ENCODE assay signal across 10 cellular contexts in the genomic region with DNA sequence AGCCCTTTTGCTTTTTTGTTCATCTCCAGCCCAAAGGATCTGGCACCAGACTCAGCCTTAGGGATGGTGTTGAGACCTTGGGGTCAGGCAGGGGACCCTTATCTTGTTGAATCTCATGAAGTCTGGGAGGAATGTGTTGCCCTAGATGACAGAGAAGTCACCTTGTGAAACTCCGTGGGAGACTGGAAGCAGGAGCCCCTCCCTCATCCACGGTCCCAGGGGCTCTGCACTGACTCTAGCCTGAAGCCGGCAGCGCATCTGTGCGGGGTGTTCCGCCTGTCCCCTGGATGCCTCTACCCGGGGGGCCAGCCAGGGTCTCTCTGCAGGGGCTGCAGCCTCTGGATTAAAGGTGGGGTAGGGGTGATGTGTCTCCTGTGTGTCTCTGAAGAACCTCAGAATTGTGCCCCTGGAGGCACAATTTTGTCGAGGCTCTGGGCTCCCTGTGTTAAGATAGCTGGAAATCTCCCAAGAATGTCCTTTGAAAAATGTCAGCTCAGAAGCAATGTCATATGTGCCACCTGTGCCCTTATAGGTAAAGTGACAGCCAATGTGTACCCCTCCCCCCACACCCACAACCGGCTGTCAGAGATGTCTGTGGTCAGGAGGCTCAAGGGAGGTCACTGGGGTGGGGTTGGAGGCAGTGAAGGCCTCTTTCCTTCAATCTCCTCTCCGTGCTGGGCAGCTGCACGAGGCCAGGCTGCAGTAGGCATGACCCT. TPM values are rescaled to one million over a fixed set of nuclear protein-coding genes. Genes with fewer than 3 reads are reported as not detected.
A peak's percentile ranks its signal among the peaks of the same experiment; 100 is the strongest.
DNase-seq lines count a peak whose midpoint lies in the region; ATAC-seq and TF ChIP-seq lines count a peak whose summit lies in the region.
"Had no signal": no experiment of that assay in that cellular context is flagged by ENCODE, and none has a peak within 500 bp of the region (broad histone marks: within the 10 kb centered on the region; RNA-seq: fewer than 3 reads in every experiment).

No MANE protein-coding gene starts in this region.

- TF ChIP-seq CTCF in Calu3 (IDR thresholded peaks at IDR 0.05; ENCODE audit: unreplicated experiment): no peak
- no peak for TF ChIP-seq CTCF in glutamatergic neuron (IDR thresholded peaks at IDR 0.05; ENCODE audit: partially characterized antibody, unreplicated experiment)

- CTCF ChIA-PET in Calu3 (lab: Charles Lee): interaction anchor here (0.5 kb wide), 1 partner anchor 25 kb away, joined by 4 read pairs; no protein-coding TSS in a partner anchor

- intact Hi-C loops in Calu3 (cut with micrococcal nuclease; ENCODE audit: unreplicated experiment): no loop called here

- H3K4me3 Mint-ChIP-seq in Calu3 (ENCODE audit: low read depth, unreplicated experiment) (no peak overlapping the region), glutamatergic neuron (ENCODE audit: unreplicated experiment) (peak overlapping the region; percentile 80)
- H3K4me3 Mint-ChIP-seq: activated T-helper 1 cell treated with anti-CD3 and anti-CD28 coated beads, Interleukin-12 subunit alpha, Interleukin-12 subunit beta, Interleukin-2, Interleukin-4 antibody, amounts not matched to agents 30 ng/mL and 10 ng/mL and 1 ng/mL, durations not matched to agents 14 hours and 24 hours and 36 hours; CD8-positive, alpha-beta memory T cell had no signal

- H3K36me3 Mint-ChIP-seq in Calu3 (ENCODE audit: insufficient read depth, unreplicated experiment) (peaks cover 21% of the 10 kb centered on the region), glutamatergic neuron (ENCODE audit: unreplicated experiment) (no peaks in the 10 kb centered on the region)
- H3K36me3 Mint-ChIP-seq: CD8-positive, alpha-beta memory T cell had no signal

- peak; percentile 62 for DNase-seq in Calu3
- peak; percentile 43 for DNase-seq in RPMI8226
- DNase-seq in glutamatergic neuron: peak; percentile 69
- peak; percentile 9 for DNase-seq in renal cortical epithelial cell (ENCODE audit: low read depth)
- no peak for DNase-seq in Ammon's horn (ENCODE audit: low spot score)
- no peak for DNase-seq in GM19240 (ENCODE audit: insufficient read length, low spot score)
- DNase-seq in globus pallidus (ENCODE audit: low spot score): no peak
- DNase-seq: CD8-positive, alpha-beta memory T cell had no signal

- H3K4me1 Mint-ChIP-seq in Calu3 (ENCODE audit: low read depth, unreplicated experiment) (peaks cover 25% of the 10 kb centered on the region), glutamatergic neuron (ENCODE audit: low read depth, unreplicated experiment) (peaks cover 34% of the 10 kb centered on the region)
- H3K4me1 Mint-ChIP-seq: CD8-positive, alpha-beta memory T cell had no signal

- BruUV-seq in Calu3 (replicated peaks; lab: Mats Ljungman, UMichigan): no TSS peak

- H3K27ac Mint-ChIP-seq in Calu3 (ENCODE audit: unreplicated experiment): no peak overlapping the region
- H3K27ac Mint-ChIP-seq in glutamatergic neuron (ENCODE audit: unreplicated experiment): peak overlapping the region; percentile 98
- H3K27ac Mint-ChIP-seq: activated T-helper 1 cell treated with anti-CD3 and anti-CD28 coated beads, Interleukin-12 subunit alpha, Interleukin-12 subunit beta, Interleukin-2, Interleukin-4 antibody, amounts not matched to agents 30 ng/mL and 10 ng/mL and 1 ng/mL, durations not matched to agents 14 hours and 24 hours and 36 hours had no signal

- ATAC-seq in HG02798 (IDR thresholded peaks at IDR 0.05; ENCODE audit: poor library complexity, unreplicated experiment): no peak

- H3K9me3 Mint-ChIP-seq in Calu3 (ENCODE audit: low read depth, unreplicated experiment) (no peaks in the 10 kb centered on the region), glutamatergic neuron (ENCODE audit: unreplicated experiment) (peaks cover 16% of the 10 kb centered on the region)
- H3K9me3 Mint-ChIP-seq: activated T-helper 1 cell treated with anti-CD3 and anti-CD28 coated beads, Interleukin-12 subunit alpha, Interleukin-12 subunit beta, Interleukin-2, Interleukin-4 antibody, amounts not matched to agents 30 ng/mL and 10 ng/mL and 1 ng/mL, durations not matched to agents 14 hours and 24 hours and 36 hours; CD8-positive, alpha-beta memory T cell had no signal

- no peaks in the 10 kb centered on the region for H3K27me3 Mint-ChIP-seq in Calu3 (ENCODE audit: unreplicated experiment)
- H3K27me3 Mint-ChIP-seq in glutamatergic neuron (ENCODE audit: unreplicated experiment): peaks cover 14% of the 10 kb centered on the region

RNA-seq across cellular contexts. Expression of gene CDC42EP4, which starts 32.1 kb away (rescaled TPM):
- 50.2 and 60.1 TPM in 2 replicates for total RNA-seq in Calu3 (2022)
- 124 TPM for total RNA-seq in glutamatergic neuron (ENCODE audit: unreplicated experiment)
- total RNA-seq in renal cortical epithelial cell: 26.9 and 70.2 TPM in 2 replicates

Comparison
In these comparisons a context has a peak if more than half of its experiments do, and no peak if none do; other contexts are left out.
1. DNase-seq: peak in Calu3 (single experiment), RPMI8226 (single experiment), glutamatergic neuron (single experiment) and renal cortical epithelial cell (single experiment); none in Ammon's horn (single experiment), GM19240 (single experiment) and globus pallidus (single experiment).